Comparison of ENCODE assay signal across 7 cellular contexts in genomic region chr1:2459757-2460156, GRCh38. TPM values are rescaled to one million over a fixed set of nuclear protein-coding genes. Genes with fewer than 3 reads are reported as not detected.
DNase-seq lines count a peak whose midpoint lies in the region; ATAC-seq, FAIRE-seq and TF ChIP-seq lines count a peak whose summit lies in the region.

No MANE protein-coding gene starts in this region.

- intact Hi-C loops in K562 (cut with micrococcal nuclease) (no loop called here), spleen (cut with DNase I; ENCODE audit: low total_unique reads) (no loop called here)

- no peak overlapping the region for H3K9ac ChIP-seq in K562 (ENCODE audit: insufficient read depth in 1 of 2, low read depth in 2 of 2, low read length in 2 of 2)

- TF ChIP-seq EP300 in K562 (IDR thresholded peaks at IDR 0.05; ENCODE audit: low read length), result no peak

- peaks cover 0 to 47% of the 10 kb centered on the region in 2 experiments; a peak in 1 of 5 replicates for H3K4me1 ChIP-seq in K562 (replicated peaks in 1 of 2; ENCODE audit: control insufficient read depth in 2 of 2, insufficient read depth in 2 of 2, low read length in 2 of 2)
- H3K4me1 ChIP-seq in spleen, result peaks cover 0 to 14% (median 5%) of the 10 kb centered on the region in 6 donors

- peak; percentile 55 for ATAC-seq in K562

- H3K4me3 ChIP-seq in LNCaP clone FGC (ENCODE audit: low read depth, low read length) (no peak overlapping the region), K562 (no peak overlapping the region), spleen (no peak overlapping the region)

- POLR2A ChIA-PET in K562 (lab: Yijun Ruan, JAX), result interaction anchor here (1.1 kb wide), 1 partner anchor 10 kb away, joined by 3 read pairs; no protein-coding TSS in a partner anchor

- FAIRE-seq in K562 (lab: Jason Lieb, UNC), result no peak

- peaks cover 26% of the 10 kb centered on the region for H4K20me1 ChIP-seq in K562 (replicated peaks; ENCODE audit: control insufficient read depth, insufficient read depth, low read length)

- H3K27me3 ChIP-seq in K562 (ENCODE audit: control insufficient read depth in 2 of 2, insufficient read depth in 2 of 2, low read length in 2 of 2), result peaks cover 20 to 78% of the 10 kb centered on the region in 2 experiments; a peak in 3 of 5 replicates
- H3K27me3 ChIP-seq in spleen (replicated peaks in 1 of 7), result peaks cover 0 to 73% (median 25%) of the 10 kb centered on the region in 7 donors

- peak in 1 of 2 experiments; percentile 57; a peak in 2 of 4 replicates for TF ChIP-seq RAD21 in K562 (CRISPR knock-in tag; conservative IDR thresholded peaks at IDR 0.05 in 1 of 2, IDR thresholded peaks at IDR 0.05 in 1 of 2)

- H2AFZ ChIP-seq in K562 (ENCODE audit: low read depth, low read length), result no peak overlapping the region

- TF ChIP-seq CTCF in LNCaP clone FGC (IDR thresholded peaks at IDR 0.05; ENCODE audit: control insufficient read depth, extremely low read depth, insufficient read depth) (peak; percentile 6; the same call in 1 of the 2 replicates), K562 (IDR thresholded peaks at IDR 0.05 in 2 of 3, conservative IDR thresholded peaks at IDR 0.05 in 1 of 3; ENCODE audit: insufficient read depth in 2 of 3, low read depth in 1 of 3, low read length in 3 of 3) (peak; percentile 22 to 40 (median 36); a peak in 4 of 6 replicates), spleen (IDR thresholded peaks at IDR 0.05 in 8 of 11, conservative IDR thresholded peaks at IDR 0.05 in 3 of 11) (peak in 6 of 11 experiments; percentile 22 to 48 (median 32))

- H3K27ac ChIP-seq in K562 (ENCODE audit: extremely low read depth, low read depth, low read length), result no peak overlapping the region
- no peak overlapping the region for H3K27ac ChIP-seq in spleen

- H3K36me3 ChIP-seq in K562 (ENCODE audit: control insufficient read depth, insufficient read depth, low read length) (no peaks in the 10 kb centered on the region), spleen (no peaks in the 10 kb centered on the region)

- TF ChIP-seq POLR2A in K562 (conservative IDR thresholded peaks at IDR 0.05) (no peak), spleen (IDR thresholded peaks at IDR 0.05) (no peak)

- in situ Hi-C loops in K562 (cut with MboI), result no loop called here

- DNase-seq in LNCaP clone FGC (ENCODE audit: low read depth) (peak; percentile 39), K562 (ENCODE audit: extremely low read depth in 1 of 4, low spot score in 3 of 4) (no peak), hippocampal formation (lab: John Stamatoyannopoulos, UW) (peak; percentile 74 to 78), spleen (no peak), H4 (ENCODE audit: low spot score) (no peak)
- no peak for DNase-seq in stimulated activated CD4-positive, alpha-beta T cell treated with anti-CD3 and anti-CD28 coated beads, Interleukin-4, amount 100 ng/mL, for 1 hour
- DNase-seq in activated CD4-positive, alpha-beta T cell treated with anti-CD3 and anti-CD28 coated beads for 1 hour, result no peak

- H3K4me2 ChIP-seq in K562 (ENCODE audit: insufficient read depth, low read length), result no peak overlapping the region

- no TSS peak for BruUV-seq in K562 (replicated peaks; lab: Mats Ljungman, UMichigan)

- no peaks in the 10 kb centered on the region for H3K79me2 ChIP-seq in K562 (ENCODE audit: control insufficient read depth, insufficient read depth, low read length)

- H3K9me3 ChIP-seq in K562 (replicated peaks; ENCODE audit: control insufficient read depth, insufficient read depth, low read depth, low read length), result no peaks in the 10 kb centered on the region
- no peaks in the 10 kb centered on the region for H3K9me3 ChIP-seq in spleen

- CTCF ChIA-PET in K562 (lab: Yijun Ruan, JAX; ENCODE audit: low intra/inter-chr PET ratio), result no interaction called here

- 10% methylated on average over 23 of the region's 23 CpGs for WGBS in K562 (ENCODE audit: insufficient coverage, low coverage, missing lambda C conversion rate)
- WGBS in spleen, 5 donors, result 61 to 71% (median 69%) methylated on average over 23 of the region's 23 CpGs

- H3K9me1 ChIP-seq in K562 (ENCODE audit: control insufficient read depth, insufficient read depth, low read length), result no peaks in the 10 kb centered on the region

TF ChIP-seq in K562, 482 proteins besides CTCF, POLR2A, EP300 and RAD21 (continues in another document):
- TF ChIP-seq SAFB (IDR thresholded peaks at IDR 0.05; ENCODE audit: borderline replicate concordance, low read depth, low read length), result peak; percentile 81; the same call in 1 of the 2 replicates
- TF ChIP-seq YBX1 (IDR thresholded peaks at IDR 0.05), result no peak
- no peak for TF ChIP-seq GABPB2 (CRISPR knock-in tag; conservative IDR thresholded peaks at IDR 0.05)
- TF ChIP-seq, protein P1, sequence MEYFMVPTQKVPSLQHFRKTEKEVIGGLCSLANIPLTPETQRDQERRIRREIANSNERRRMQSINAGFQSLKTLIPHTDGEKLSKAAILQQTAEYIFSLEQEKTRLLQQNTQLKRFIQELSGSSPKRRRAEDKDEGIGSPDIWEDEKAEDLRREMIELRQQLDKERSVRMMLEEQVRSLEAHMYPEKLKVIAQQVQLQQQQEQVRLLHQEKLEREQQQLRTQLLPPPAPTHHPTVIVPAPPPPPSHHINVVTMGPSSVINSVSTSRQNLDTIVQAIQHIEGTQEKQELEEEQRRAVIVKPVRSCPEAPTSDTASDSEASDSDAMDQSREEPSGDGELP (CRISPR knock-in tag; IDR thresholded peaks at IDR 0.05; ENCODE audit: borderline replicate concordance), result peak; percentile 36; the same call in 1 of the 2 replicates
- TF ChIP-seq POLR2B (IDR thresholded peaks at IDR 0.05; ENCODE audit: low read depth, partially characterized antibody), result no peak
- TF ChIP-seq CBFA2T2 (conservative IDR thresholded peaks at IDR 0.05), result no peak
- TF ChIP-seq UBTF (IDR thresholded peaks at IDR 0.05; ENCODE audit: borderline replicate concordance in 1 of 2, low read depth in 2 of 2, low read length in 2 of 2), result 0 out of 4 replicates have a peak, but pooled peaks of 1 of the 2 experiments have one; percentile 48

RNA-seq across cellular contexts. Expression of gene PLCH2, which starts 16.3 kb away (rescaled TPM):
- total RNA-seq in K562 (2011; cell fraction: chromatin; rRNA removed; ENCODE audit: low replicate concordance), result 0.07 TPM in 1 of 2 replicates, not detected in the other
- not detected in 2 replicates for total RNA-seq in K562 (2011; cell fraction: nucleolus; rRNA removed)
- not detected in 2 replicates for total RNA-seq in K562 (2011; cell fraction: nucleoplasm; rRNA removed)
- total RNA-seq in K562 (2014; rRNA removed) (not detected in 2 replicates), K562 (2014; rRNA removed; fragmentation: Illumina TruSeq; extraction: Trizol) (not detected in 2 replicates), K562 (2015; rRNA removed; fragmentation: Illumina TruSeq; extraction: Trizol) (not detected in 2 replicates), K562 (2021) (0.04 and 0.16 TPM in 2 replicates), spleen (10 to 100 TPM in 1 of 7 donors, 1 to 10 TPM in 6; 2.2 to 21.0 (median 9.5) TPM)
- polyA plus RNA-seq in K562 (2011; rRNA removed) (not detected in 2 replicates), K562 (2014; fragmentation: Illumina TruSeq; extraction: Trizol) (not detected in 2 replicates), K562 (2014; fragmentation: Nextera tagmentation; extraction: Ambion mirVana) (not detected), K562 (2014; rRNA removed) (not detected in 2 replicates), spleen (10 to 100 TPM in 1 of 3 donors, 1 to 10 TPM in 2; 5.4 to 10.8 (median 6.5) TPM)
- not detected in 2 replicates for polyA plus RNA-seq in K562 (2011; cell fraction: cytosol; rRNA removed)
- 0.01 and 0.04 TPM in 2 replicates for polyA plus RNA-seq in K562 (2011; cell fraction: nucleus; rRNA removed)
- polyA plus RNA-seq in K562 (2012), result not detected in 2 replicates
- not detected in 2 replicates for polyA minus RNA-seq in K562 (2011; rRNA and poly(A)+ RNA removed)
- not detected in 2 replicates for polyA minus RNA-seq in K562 (2011; cell fraction: cytosol; rRNA and poly(A)+ RNA removed)
- polyA minus RNA-seq in K562 (2011; cell fraction: nucleus; rRNA and poly(A)+ RNA removed), result not detected in 2 replicates
- 0.02 TPM in 1 of 2 replicates, not detected in the other for total RNA-seq in H4 (2014; rRNA removed; shearing (Covaris generic))

RNA-seq across cellular contexts. Expression of gene PEX10, which starts 47.4 kb away (rescaled TPM):
- total RNA-seq in K562 (2011; cell fraction: chromatin; rRNA removed; ENCODE audit: low replicate concordance), result 13.3 and 27.8 TPM in 2 replicates
- 23.4 and 30.4 TPM in 2 replicates for total RNA-seq in K562 (2011; cell fraction: nucleolus; rRNA removed)
- total RNA-seq in K562 (2011; cell fraction: nucleoplasm; rRNA removed), result 18.3 and 19.9 TPM in 2 replicates
- total RNA-seq in K562 (2014; rRNA removed) (24.5 and 26.2 TPM in 2 replicates), K562 (2014; rRNA removed; fragmentation: Illumina TruSeq; extraction: Trizol) (5.6 and 5.7 TPM in 2 replicates), K562 (2015; rRNA removed; fragmentation: Illumina TruSeq; extraction: Trizol) (8.4 and 9.3 TPM in 2 replicates), K562 (2021) (18.2 and 18.7 TPM in 2 replicates), spleen (10 to 100 TPM; 10.2 to 18.9 (median 16.3) TPM)
- polyA plus RNA-seq in K562 (2011; rRNA removed) (8.7 and 9.4 TPM in 2 replicates), K562 (2014; fragmentation: Illumina TruSeq; extraction: Trizol) (6.4 and 10.6 TPM in 2 replicates), K562 (2014; fragmentation: Nextera tagmentation; extraction: Ambion mirVana) (under 1 TPM; 0.03 to 0.11 TPM), K562 (2014; rRNA removed) (18.8 and 22.5 TPM in 2 replicates), spleen (10 to 100 TPM; 12.5 to 19.1 (median 13.0) TPM)
- polyA plus RNA-seq in K562 (2011; cell fraction: cytosol; rRNA removed), result 9.6 and 19.3 TPM in 2 replicates
- polyA plus RNA-seq in K562 (2011; cell fraction: nucleus; rRNA removed), result 18.8 and 28.5 TPM in 2 replicates
- 9.3 and 13.4 TPM in 2 replicates for polyA plus RNA-seq in K562 (2012)
- 3.5 and 3.9 TPM in 2 replicates for polyA minus RNA-seq in K562 (2011; rRNA and poly(A)+ RNA removed)
- 5.4 and 14.7 TPM in 2 replicates for polyA minus RNA-seq in K562 (2011; cell fraction: cytosol; rRNA and poly(A)+ RNA removed)
- polyA minus RNA-seq in K562 (2011; cell fraction: nucleus; rRNA and poly(A)+ RNA removed), result 11.1 and 14.0 TPM in 2 replicates
- 26.1 and 44.5 TPM in 2 replicates for total RNA-seq in H4 (2014; rRNA removed; shearing (Covaris generic))

Comparison
In these comparisons a context has a peak if more than half of its experiments do, and no peak if none do; other contexts are left out.
1. DNase-seq: peak in LNCaP clone FGC (single experiment) and hippocampal formation (2 of 2); none in K562 (0 of 4), spleen (single experiment), stimulated activated CD4-positive, alpha-beta T cell treated with anti-CD3 and anti-CD28 coated beads, Interleukin-4, amount 100 ng/mL, for 1 hour (single experiment), activated CD4-positive, alpha-beta T cell treated with anti-CD3 and anti-CD28 coated beads for 1 hour (single experiment) and H4 (single experiment).
2. Peak in every context shown above with its lines, with median percentiles within 50 percentile points of each other: CTCF ChIP-seq.